In the genomic region with DNA sequence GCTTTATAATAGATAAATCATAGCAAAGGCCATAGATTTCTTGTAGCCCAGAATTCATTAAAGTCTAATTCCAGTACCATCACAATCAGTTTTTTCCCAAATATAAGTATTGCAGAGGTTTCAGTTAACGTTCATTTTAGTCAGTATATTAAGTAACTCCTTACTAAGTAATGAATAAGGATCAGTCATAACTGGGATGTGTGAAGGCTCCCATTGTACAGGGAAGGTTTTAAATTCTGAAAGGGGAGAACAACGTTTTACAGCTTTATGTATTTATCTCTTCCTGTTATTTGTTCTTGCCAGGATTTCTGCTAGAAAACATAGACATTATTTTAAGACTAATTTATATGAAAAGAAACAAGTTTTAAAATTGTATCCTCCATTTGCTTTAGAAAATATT, we compare ENCODE assay signal across 18 cellular contexts.
"Had no signal": no experiment of that assay in that cellular context is flagged by ENCODE, and none has a peak within 500 bp of the region (broad histone marks: within the 10 kb centered on the region; RNA-seq: fewer than 3 reads in every experiment).

No MANE protein-coding gene starts in this region.

- H3K4me3 ChIP-seq: esophagus squamous epithelium, left ventricle myocardium inferior, lower lobe of right lung, psoas muscle, right lobe of liver, testis, tibial nerve, upper lobe of right lung, vagina had no signal

- ATAC-seq: left cardiac atrium; lower lobe of right lung; natural killer cell; psoas muscle; right lobe of liver; stimulated activated memory B cell treated with anti-CD40 and anti-IgM and Interleukin-4, amounts not matched to agents 10 μg/mL and 1 μg/mL and 100 μg/mL, for 72 hours; upper lobe of right lung had no signal

- H3K9me3 ChIP-seq: esophagus squamous epithelium, left ventricle myocardium inferior, lower lobe of right lung, psoas muscle, right lobe of liver, testis, tibial nerve, upper lobe of right lung, vagina had no signal

- H3K36me3 ChIP-seq: esophagus squamous epithelium, left ventricle myocardium inferior, lower lobe of right lung, right lobe of liver, tibial nerve, upper lobe of right lung, vagina had no signal

- H3K27ac ChIP-seq: esophagus squamous epithelium, left ventricle myocardium inferior, lower lobe of right lung, psoas muscle, right lobe of liver, testis, upper lobe of right lung, vagina had no signal

- DNase-seq: effector memory CD4-positive, alpha-beta T cell; esophagus squamous epithelium; foreskin fibroblast; immature natural killer cell; kidney; left cardiac atrium; left ventricle myocardium inferior; lower lobe of right lung; natural killer cell; psoas muscle; retina; right lobe of liver; stimulated activated CD4-positive, alpha-beta T cell treated with anti-CD3 and anti-CD28 coated beads, Interleukin-4, amount 100 ng/mL, for 1 hour; testis; upper lobe of right lung had no signal
